ENCODE assay signal across 1 cellular context in the genomic region with DNA sequence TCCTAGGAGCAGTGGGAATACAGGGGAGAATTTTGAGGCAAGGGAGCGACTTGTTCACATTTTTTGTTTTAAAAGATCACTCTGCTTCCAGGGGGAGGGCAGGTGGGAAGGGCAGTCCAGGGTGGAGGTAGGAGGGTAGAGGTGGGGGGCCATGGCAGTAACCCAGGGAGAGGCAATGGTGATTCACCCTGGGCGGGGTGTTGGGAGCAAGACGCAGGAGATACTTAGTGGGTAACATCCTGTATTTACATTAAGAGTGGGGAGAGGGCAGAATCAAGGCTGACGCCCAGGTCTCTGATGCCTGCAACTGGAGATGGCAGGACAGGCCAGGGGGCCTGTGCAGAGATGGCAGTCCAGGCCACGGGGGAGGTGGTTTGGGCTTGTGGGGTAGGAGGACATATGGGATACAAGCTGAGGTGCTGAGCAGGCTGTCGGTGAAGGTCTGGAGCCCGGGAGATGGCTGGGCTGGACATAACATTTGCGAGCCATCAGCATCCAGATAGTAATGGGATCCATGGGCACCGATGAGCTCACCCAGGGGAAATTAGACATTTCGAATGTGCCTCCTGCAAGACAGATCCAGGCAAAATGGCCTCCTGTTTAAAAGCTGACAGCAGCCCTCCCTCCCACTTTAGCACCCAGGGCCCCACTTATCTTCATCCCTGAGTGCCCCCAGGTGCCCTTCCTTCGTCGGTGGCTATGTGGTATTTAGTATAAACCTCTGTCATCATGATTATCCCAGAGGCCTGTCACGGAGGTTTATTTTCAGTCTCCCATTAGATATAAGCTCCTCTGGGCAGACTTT.
A peak's percentile ranks its signal among the peaks of the same experiment; 100 is the strongest.
TF ChIP-seq lines count a peak whose summit lies in the region.

No MANE protein-coding gene starts in this region.

TF ChIP-seq in IMR-90, 13 proteins besides CTCF, POLR2A, EP300 and RAD21:
- TF ChIP-seq, protein P1, sequence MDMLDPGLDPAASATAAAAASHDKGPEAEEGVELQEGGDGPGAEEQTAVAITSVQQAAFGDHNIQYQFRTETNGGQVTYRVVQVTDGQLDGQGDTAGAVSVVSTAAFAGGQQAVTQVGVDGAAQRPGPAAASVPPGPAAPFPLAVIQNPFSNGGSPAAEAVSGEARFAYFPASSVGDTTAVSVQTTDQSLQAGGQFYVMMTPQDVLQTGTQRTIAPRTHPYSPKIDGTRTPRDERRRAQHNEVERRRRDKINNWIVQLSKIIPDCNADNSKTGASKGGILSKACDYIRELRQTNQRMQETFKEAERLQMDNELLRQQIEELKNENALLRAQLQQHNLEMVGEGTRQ (IDR thresholded peaks at IDR 0.05; ENCODE audit: low read depth, low read length) = no peak
- no peak for TF ChIP-seq MAFK (IDR thresholded peaks at IDR 0.05; ENCODE audit: low read depth, low read length)
- no peak for TF ChIP-seq CEBPB (IDR thresholded peaks at IDR 0.05; ENCODE audit: low read depth, low read length)
- TF ChIP-seq MAZ (IDR thresholded peaks at IDR 0.05; ENCODE audit: borderline replicate concordance, low read depth, low read length) = peak; percentile 71; the same call in 1 of the 2 replicates
- TF ChIP-seq FOS (IDR thresholded peaks at IDR 0.05; ENCODE audit: low read depth, low read length) = peak; percentile 20; the same call in 1 of the 2 replicates
- no peak for TF ChIP-seq CHD1 (IDR thresholded peaks at IDR 0.05; ENCODE audit: low read depth, low read length)
- TF ChIP-seq MXI1 (IDR thresholded peaks at IDR 0.05; ENCODE audit: borderline replicate concordance, low read depth, low read length) = no peak
- TF ChIP-seq NFE2L2 (IDR thresholded peaks at IDR 0.05; ENCODE audit: low read depth, low read length) = no peak
- TF ChIP-seq RCOR1 (IDR thresholded peaks at IDR 0.05; ENCODE audit: insufficient replicate concordance, low read length) = no peak
- TF ChIP-seq SMC3 (IDR thresholded peaks at IDR 0.05; ENCODE audit: low read depth, low read length) = no peak
- TF ChIP-seq BHLHE40 (IDR thresholded peaks at IDR 0.05; ENCODE audit: low read depth, low read length) = 0 out of 2 replicates have a peak, but pooled peaks have one; percentile 6
- no peak for TF ChIP-seq ELK1 (IDR thresholded peaks at IDR 0.05; ENCODE audit: borderline replicate concordance, low read depth, low read length)
- no peak for TF ChIP-seq RFX5 (IDR thresholded peaks at IDR 0.05; ENCODE audit: low read depth, low read length)
